8 cellular contexts compared by ENCODE assay signal in genomic region chr16:30927789-30928378, GRCh38.
DNase-seq lines count a peak whose midpoint lies in the region; ATAC-seq lines count a peak whose summit lies in the region.

No MANE protein-coding gene starts in this region.

- H3K4me3 ChIP-seq in HAP-1, result no peak overlapping the region

- no peaks in the 10 kb centered on the region for H3K27me3 ChIP-seq in HAP-1 (ENCODE audit: low read depth)

- no peaks in the 10 kb centered on the region for H3K9me3 ChIP-seq in HAP-1

- H3K4me1 ChIP-seq in HAP-1, result no peaks in the 10 kb centered on the region; the same call in 1 of the 2 replicates

- DNase-seq in Ammon's horn (ENCODE audit: low spot score) (peak; percentile 85), HAP-1 (ENCODE audit: low spot score in 2 of 2) (peak; percentile 59 to 80), NCI-H524 treated with DMSO at 0.1 percent for 48 hours (lab: John Stamatoyannopoulos, UW) (peak; percentile 71), astrocyte of the hippocampus (ENCODE audit: low read depth, low spot score) (peak; percentile 63), iPS-NIHi11 (ENCODE audit: low spot score) (peak; percentile 78)
- peak; percentile 33 for DNase-seq in stimulated activated naive CD8-positive, alpha-beta T cell treated with anti-CD3 and anti-CD28 coated beads, Interleukin-15, Interleukin-2, amounts not matched to agents 100 U/mL and 50 U/mL, for 24 hours

- peaks cover 37% of the 10 kb centered on the region for H3K36me3 ChIP-seq in HAP-1 (replicated peaks)

- peak; percentile 14 for ATAC-seq in stimulated activated naive CD8-positive, alpha-beta T cell treated with anti-CD3 and anti-CD28 coated beads, Interleukin-15, Interleukin-2, amounts not matched to agents 100 U/mL and 50 U/mL, for 24 hours
- no peak for ATAC-seq in GM21723 (IDR thresholded peaks at IDR 0.05; ENCODE audit: unreplicated experiment)
- no peak for ATAC-seq in GM21528 (IDR thresholded peaks at IDR 0.05; ENCODE audit: low FRiP score, unreplicated experiment)

- in situ Hi-C loops in HAP-1 (cut with MboI; ENCODE audit: low sequenced_read_pairs), result no loop called here

Comparison
In these comparisons a context has a peak if more than half of its experiments do, and no peak if none do; other contexts are left out.
1. DNase-seq: peak in every context shown above with its lines; median percentile 85 in Ammon's horn; 78 in iPS-NIHi11; 71 in NCI-H524 treated with DMSO at 0.1 percent for 48 hours; 70 in HAP-1; 63 in astrocyte of the hippocampus; 33 in stimulated activated naive CD8-positive, alpha-beta T cell treated with anti-CD3 and anti-CD28 coated beads, Interleukin-15, Interleukin-2, amounts not matched to agents 100 U/mL and 50 U/mL, for 24 hours.